In genomic region chr9:38263534-38263933, GRCh38 we compare ENCODE assay signal across 10 cellular contexts.
A peak's percentile ranks its signal among the peaks of the same experiment; 100 is the strongest.
DNase-seq lines count a peak whose midpoint lies in the region; ATAC-seq and TF ChIP-seq lines count a peak whose summit lies in the region.
"Had no signal": no experiment of that assay in that cellular context is flagged by ENCODE, and none has a peak within 500 bp of the region (broad histone marks: within the 10 kb centered on the region; RNA-seq: fewer than 3 reads in every experiment).

No MANE protein-coding gene starts in this region.

- no peaks in the 10 kb centered on the region for H3K4me1 Mint-ChIP-seq in natural killer cell
- H3K4me1 Mint-ChIP-seq in natural killer cell treated with Interleukin-12 subunit alpha and Interleukin-12 subunit beta and Interleukin-15 and Interleukin-18, amount 100 ng/mL, for 72 hours (ENCODE audit: low read depth in 2 of 2): no peaks in the 10 kb centered on the region
- H3K4me1 Mint-ChIP-seq: activated naive CD8-positive, alpha-beta T cell treated with anti-CD3 and anti-CD28 coated beads, Interleukin-2, amount 10 ng/mL, durations not matched to agents 7 days and 5 days had no signal

- intact Hi-C loops in natural killer cell (cut with micrococcal nuclease): loop anchor here (1.0 to 5.0 kb wide), 3 partner anchors 175 to 516 kb away; no protein-coding TSS in a partner anchor
- intact Hi-C loops in heart right ventricle (cut with DNase I): loop anchor here in 2 of 10 donors (5.0 to 10.0 kb wide), 3 partner anchors 49 to 99 kb away; no protein-coding TSS in a partner anchor

- no peak for TF ChIP-seq POLR2A in upper lobe of left lung (IDR thresholded peaks at IDR 0.05)

- peak; percentile 63 for TF ChIP-seq CTCF in natural killer cell (IDR thresholded peaks at IDR 0.05)
- peak; percentile 23 for TF ChIP-seq CTCF in fibroblast of mammary gland (conservative IDR thresholded peaks at IDR 0.05; ENCODE audit: control insufficient read depth, insufficient read depth, low read depth, low read length)
- TF ChIP-seq CTCF in heart right ventricle (IDR thresholded peaks at IDR 0.05): peak in 3 of 9 donors; percentile 11 to 27 (median 26)
- TF ChIP-seq CTCF in upper lobe of left lung (IDR thresholded peaks at IDR 0.05): peak in 1 of 6 experiments; percentile 7

- H3K36me3 ChIP-seq in heart right ventricle (no peaks in the 10 kb centered on the region), upper lobe of left lung (no peaks in the 10 kb centered on the region)
- H3K36me3 ChIP-seq: spleen had no signal

- H3K4me1 ChIP-seq in heart right ventricle (no peaks in the 10 kb centered on the region), upper lobe of left lung (no peaks in the 10 kb centered on the region)
- H3K4me1 ChIP-seq: spleen had no signal

- DNase-seq in natural killer cell (no peak), OCI-M1 (lab: John Stamatoyannopoulos, UW) (peak; percentile 29), fibroblast of mammary gland (ENCODE audit: low read depth) (peak; percentile 38), NK-92 (lab: John Stamatoyannopoulos, UW; ENCODE audit: unreplicated experiment) (no peak), heart right ventricle (no peak), upper lobe of left lung (no peak)
- DNase-seq in natural killer cell treated with Interleukin-12 subunit alpha and Interleukin-12 subunit beta and Interleukin-15 and Interleukin-18, amount 100 ng/mL, for 72 hours (ENCODE audit: low spot score): no peak
- DNase-seq in effector CD4-positive, alpha-beta T cell: no peak
- DNase-seq: activated naive CD8-positive, alpha-beta T cell treated with anti-CD3 and anti-CD28 coated beads, Interleukin-2, amount 10 ng/mL, durations not matched to agents 7 days and 5 days; spleen had no signal

- H3K27ac ChIP-seq in heart right ventricle (no peak overlapping the region), upper lobe of left lung (no peak overlapping the region)
- H3K27ac ChIP-seq: spleen had no signal

- ATAC-seq in natural killer cell (peak in 1 of 3 donors; percentile 36), heart right ventricle (no peak), upper lobe of left lung (ENCODE audit: low FRiP score in 2 of 2) (no peak)
- no peak for ATAC-seq in natural killer cell treated with Interleukin-12 subunit alpha and Interleukin-12 subunit beta and Interleukin-15 and Interleukin-18, amount 100 ng/mL, for 72 hours

- H3K4me3 Mint-ChIP-seq in natural killer cell: no peak overlapping the region
- no peak overlapping the region for H3K4me3 Mint-ChIP-seq in natural killer cell treated with Interleukin-12 subunit alpha and Interleukin-12 subunit beta and Interleukin-15 and Interleukin-18, amount 100 ng/mL, for 72 hours
- H3K4me3 Mint-ChIP-seq: activated naive CD8-positive, alpha-beta T cell treated with anti-CD3 and anti-CD28 coated beads, Interleukin-2, amount 10 ng/mL, durations not matched to agents 7 days and 5 days had no signal

- H3K27me3 ChIP-seq in heart right ventricle: no peaks in the 10 kb centered on the region
- no peaks in the 10 kb centered on the region for H3K27me3 ChIP-seq in upper lobe of left lung

- peaks cover 30% of the 10 kb centered on the region for H3K36me3 Mint-ChIP-seq in natural killer cell
- peaks cover 27% of the 10 kb centered on the region for H3K36me3 Mint-ChIP-seq in natural killer cell treated with Interleukin-12 subunit alpha and Interleukin-12 subunit beta and Interleukin-15 and Interleukin-18, amount 100 ng/mL, for 72 hours
- H3K36me3 Mint-ChIP-seq: activated naive CD8-positive, alpha-beta T cell treated with anti-CD3 and anti-CD28 coated beads, Interleukin-2, amount 10 ng/mL, durations not matched to agents 7 days and 5 days had no signal

- 50 to 61% methylated on average over 1 of the region's 1 CpG for WGBS in heart right ventricle, 2 donors
- 54 to 67% methylated on average over 1 of the region's 1 CpG for WGBS in upper lobe of left lung, 2 donors

- no peak overlapping the region for H3K27ac Mint-ChIP-seq in natural killer cell
- no peak overlapping the region for H3K27ac Mint-ChIP-seq in natural killer cell treated with Interleukin-12 subunit alpha and Interleukin-12 subunit beta and Interleukin-15 and Interleukin-18, amount 100 ng/mL, for 72 hours
- H3K27ac Mint-ChIP-seq: activated naive CD8-positive, alpha-beta T cell treated with anti-CD3 and anti-CD28 coated beads, Interleukin-2, amount 10 ng/mL, durations not matched to agents 7 days and 5 days had no signal

- peaks cover 5 to 10% of the 10 kb centered on the region in 2 donors for H3K9me3 Mint-ChIP-seq in natural killer cell
- peaks cover 9% of the 10 kb centered on the region for H3K9me3 Mint-ChIP-seq in natural killer cell treated with Interleukin-12 subunit alpha and Interleukin-12 subunit beta and Interleukin-15 and Interleukin-18, amount 100 ng/mL, for 72 hours

- H3K27me3 Mint-ChIP-seq in natural killer cell (ENCODE audit: low read depth in 2 of 2): peaks cover 18 to 59% of the 10 kb centered on the region in 2 donors
- peaks cover 18 to 30% of the 10 kb centered on the region in 2 donors for H3K27me3 Mint-ChIP-seq in natural killer cell treated with Interleukin-12 subunit alpha and Interleukin-12 subunit beta and Interleukin-15 and Interleukin-18, amount 100 ng/mL, for 72 hours

- no peak overlapping the region for H3K4me3 ChIP-seq in fibroblast of mammary gland (ENCODE audit: control insufficient read depth, low read depth, low read length)
- H3K4me3 ChIP-seq in heart right ventricle: no peak overlapping the region
- no peak overlapping the region for H3K4me3 ChIP-seq in upper lobe of left lung
- H3K4me3 ChIP-seq: spleen had no signal

- peaks cover 0 to 45% (median 8%) of the 10 kb centered on the region in 11 donors for H3K9me3 ChIP-seq in heart right ventricle
- peaks cover 0 to 21% (median 9%) of the 10 kb centered on the region in 4 donors for H3K9me3 ChIP-seq in upper lobe of left lung

- no peak for TF ChIP-seq EP300 in upper lobe of left lung (IDR thresholded peaks at IDR 0.05)

Comparison
In these comparisons a context has a peak if more than half of its experiments do, and no peak if none do; other contexts are left out.
1. DNase-seq: peak in OCI-M1 (single experiment) and fibroblast of mammary gland (single experiment); none in natural killer cell (single experiment), natural killer cell treated with Interleukin-12 subunit alpha and Interleukin-12 subunit beta and Interleukin-15 and Interleukin-18, amount 100 ng/mL, for 72 hours (single experiment), NK-92 (single experiment), heart right ventricle (0 of 2), upper lobe of left lung (0 of 2) and effector CD4-positive, alpha-beta T cell (single experiment).